In the genomic region with DNA sequence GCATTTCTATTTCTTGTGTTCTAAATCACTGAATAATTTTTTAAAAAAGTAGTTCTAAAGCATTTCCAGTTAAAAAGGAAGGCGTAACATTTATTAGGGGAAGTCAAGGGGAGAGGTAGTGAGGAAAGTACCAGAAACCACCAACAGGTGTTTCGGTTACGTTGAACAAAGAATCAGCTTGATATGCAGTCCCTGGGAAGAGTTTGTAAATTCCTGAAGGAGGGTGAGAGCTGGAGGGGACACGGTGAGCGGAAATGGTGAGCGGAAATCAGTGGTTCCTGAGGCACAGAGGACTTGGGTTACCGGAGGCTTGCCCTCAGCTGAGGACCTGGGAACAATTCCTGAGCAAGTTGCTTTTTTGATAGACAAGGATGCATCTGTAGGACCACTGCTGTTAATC, we compare ENCODE assay signal across 2 cellular contexts.
TF ChIP-seq lines count a peak whose summit lies in the region.

No MANE protein-coding gene starts in this region.

TF ChIP-seq in GM23338, 12 proteins besides CTCF, POLR2A, EP300 and RAD21:
- TF ChIP-seq, protein P1, sequence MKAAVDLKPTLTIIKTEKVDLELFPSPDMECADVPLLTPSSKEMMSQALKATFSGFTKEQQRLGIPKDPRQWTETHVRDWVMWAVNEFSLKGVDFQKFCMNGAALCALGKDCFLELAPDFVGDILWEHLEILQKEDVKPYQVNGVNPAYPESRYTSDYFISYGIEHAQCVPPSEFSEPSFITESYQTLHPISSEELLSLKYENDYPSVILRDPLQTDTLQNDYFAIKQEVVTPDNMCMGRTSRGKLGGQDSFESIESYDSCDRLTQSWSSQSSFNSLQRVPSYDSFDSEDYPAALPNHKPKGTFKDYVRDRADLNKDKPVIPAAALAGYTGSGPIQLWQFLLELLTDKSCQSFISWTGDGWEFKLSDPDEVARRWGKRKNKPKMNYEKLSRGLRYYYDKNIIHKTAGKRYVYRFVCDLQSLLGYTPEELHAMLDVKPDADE (IDR thresholded peaks at IDR 0.05) = peak; percentile 73
- TF ChIP-seq, protein P2, sequence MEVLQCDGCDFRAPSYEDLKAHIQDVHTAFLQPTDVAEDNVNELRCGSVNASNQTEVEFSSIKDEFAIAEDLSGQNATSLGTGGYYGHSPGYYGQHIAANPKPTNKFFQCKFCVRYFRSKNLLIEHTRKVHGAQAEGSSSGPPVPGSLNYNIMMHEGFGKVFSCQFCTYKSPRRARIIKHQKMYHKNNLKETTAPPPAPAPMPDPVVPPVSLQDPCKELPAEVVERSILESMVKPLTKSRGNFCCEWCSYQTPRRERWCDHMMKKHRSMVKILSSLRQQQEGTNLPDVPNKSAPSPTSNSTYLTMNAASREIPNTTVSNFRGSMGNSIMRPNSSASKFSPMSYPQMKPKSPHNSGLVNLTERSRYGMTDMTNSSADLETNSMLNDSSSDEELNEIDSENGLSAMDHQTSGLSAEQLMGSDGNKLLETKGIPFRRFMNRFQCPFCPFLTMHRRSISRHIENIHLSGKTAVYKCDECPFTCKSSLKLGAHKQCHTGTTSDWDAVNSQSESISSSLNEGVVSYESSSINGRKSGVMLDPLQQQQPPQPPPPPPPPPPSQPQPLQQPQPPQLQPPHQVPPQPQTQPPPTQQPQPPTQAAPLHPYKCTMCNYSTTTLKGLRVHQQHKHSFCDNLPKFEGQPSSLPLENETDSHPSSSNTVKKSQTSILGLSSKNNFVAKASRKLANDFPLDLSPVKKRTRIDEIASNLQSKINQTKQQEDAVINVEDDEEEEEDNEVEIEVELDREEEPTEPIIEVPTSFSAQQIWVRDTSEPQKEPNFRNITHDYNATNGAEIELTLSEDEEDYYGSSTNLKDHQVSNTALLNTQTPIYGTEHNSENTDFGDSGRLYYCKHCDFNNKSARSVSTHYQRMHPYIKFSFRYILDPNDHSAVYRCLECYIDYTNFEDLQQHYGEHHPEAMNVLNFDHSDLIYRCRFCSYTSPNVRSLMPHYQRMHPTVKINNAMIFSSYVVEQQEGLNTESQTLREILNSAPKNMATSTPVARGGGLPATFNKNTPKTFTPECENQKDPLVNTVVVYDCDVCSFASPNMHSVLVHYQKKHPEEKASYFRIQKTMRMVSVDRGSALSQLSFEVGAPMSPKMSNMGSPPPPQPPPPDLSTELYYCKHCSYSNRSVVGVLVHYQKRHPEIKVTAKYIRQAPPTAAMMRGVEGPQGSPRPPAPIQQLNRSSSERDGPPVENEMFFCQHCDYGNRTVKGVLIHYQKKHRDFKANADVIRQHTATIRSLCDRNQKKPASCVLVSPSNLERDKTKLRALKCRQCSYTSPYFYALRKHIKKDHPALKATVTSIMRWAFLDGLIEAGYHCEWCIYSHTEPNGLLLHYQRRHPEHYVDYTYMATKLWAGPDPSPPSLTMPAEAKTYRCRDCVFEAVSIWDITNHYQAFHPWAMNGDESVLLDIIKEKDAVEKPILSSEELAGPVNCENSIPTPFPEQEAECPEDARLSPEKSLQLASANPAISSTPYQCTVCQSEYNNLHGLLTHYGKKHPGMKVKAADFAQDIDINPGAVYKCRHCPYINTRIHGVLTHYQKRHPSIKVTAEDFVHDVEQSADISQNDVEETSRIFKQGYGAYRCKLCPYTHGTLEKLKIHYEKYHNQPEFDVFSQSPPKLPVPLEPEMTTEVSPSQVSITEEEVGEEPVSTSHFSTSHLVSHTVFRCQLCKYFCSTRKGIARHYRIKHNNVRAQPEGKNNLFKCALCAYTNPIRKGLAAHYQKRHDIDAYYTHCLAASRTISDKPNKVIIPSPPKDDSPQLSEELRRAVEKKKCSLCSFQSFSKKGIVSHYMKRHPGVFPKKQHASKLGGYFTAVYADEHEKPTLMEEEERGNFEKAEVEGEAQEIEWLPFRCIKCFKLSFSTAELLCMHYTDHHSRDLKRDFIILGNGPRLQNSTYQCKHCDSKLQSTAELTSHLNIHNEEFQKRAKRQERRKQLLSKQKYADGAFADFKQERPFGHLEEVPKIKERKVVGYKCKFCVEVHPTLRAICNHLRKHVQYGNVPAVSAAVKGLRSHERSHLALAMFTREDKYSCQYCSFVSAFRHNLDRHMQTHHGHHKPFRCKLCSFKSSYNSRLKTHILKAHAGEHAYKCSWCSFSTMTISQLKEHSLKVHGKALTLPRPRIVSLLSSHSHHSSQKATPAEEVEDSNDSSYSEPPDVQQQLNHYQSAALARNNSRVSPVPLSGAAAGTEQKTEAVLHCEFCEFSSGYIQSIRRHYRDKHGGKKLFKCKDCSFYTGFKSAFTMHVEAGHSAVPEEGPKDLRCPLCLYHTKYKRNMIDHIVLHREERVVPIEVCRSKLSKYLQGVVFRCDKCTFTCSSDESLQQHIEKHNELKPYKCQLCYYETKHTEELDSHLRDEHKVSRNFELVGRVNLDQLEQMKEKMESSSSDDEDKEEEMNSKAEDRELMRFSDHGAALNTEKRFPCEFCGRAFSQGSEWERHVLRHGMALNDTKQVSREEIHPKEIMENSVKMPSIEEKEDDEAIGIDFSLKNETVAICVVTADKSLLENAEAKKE (CRISPR knock-in tag; IDR thresholded peaks at IDR 0.05) = peak; percentile 81; the same call in 1 of the 2 replicates
- TF ChIP-seq NANOG (IDR thresholded peaks at IDR 0.05; ENCODE audit: borderline replicate concordance) (peak; percentile 52; the same call in 1 of the 2 replicates), CREB1 (CRISPR knock-in tag; IDR thresholded peaks at IDR 0.05; ENCODE audit: low read depth) (peak; percentile 63), ZNF114 (CRISPR knock-in tag; IDR thresholded peaks at IDR 0.05) (no peak)

TF ChIP-seq in GM12878, 131 proteins besides CTCF, POLR2A, EP300 and RAD21:
- TF ChIP-seq CBFB (IDR thresholded peaks at IDR 0.05; ENCODE audit: low read depth) (0 out of 2 replicates have a peak, but pooled peaks have one; percentile 34), POU2F2 (IDR thresholded peaks at IDR 0.05; ENCODE audit: borderline replicate concordance, low read depth, low read length) (0 out of 3 replicates have a peak, but pooled peaks have one; percentile 13), MTA2 (IDR thresholded peaks at IDR 0.05; ENCODE audit: low read depth) (0 out of 2 replicates have a peak, but pooled peaks have one; percentile 11), TCF3 (IDR thresholded peaks at IDR 0.05; ENCODE audit: borderline replicate concordance, insufficient read depth, low read depth, low read length) (0 out of 2 replicates have a peak, but pooled peaks have one; percentile 15), EED (IDR thresholded peaks at IDR 0.05; ENCODE audit: low read depth) (peak; percentile 89), DPF2 (IDR thresholded peaks at IDR 0.05) (peak; percentile 42; the same call in 1 of the 2 replicates), IKZF2 (IDR thresholded peaks at IDR 0.05) (peak; percentile 72 to 78; a peak in 3 of 4 replicates), IRF4 (IDR thresholded peaks at IDR 0.05; ENCODE audit: low read depth, low read length) (0 out of 2 replicates have a peak, but pooled peaks have one; percentile 42), ATF7 (IDR thresholded peaks at IDR 0.05; ENCODE audit: low read depth) (no peak), HDAC2 (IDR thresholded peaks at IDR 0.05) (no peak), ZNF622 (IDR thresholded peaks at IDR 0.05) (no peak), IKZF1 (conservative IDR thresholded peaks at IDR 0.05) (peak; percentile 83), CREM (IDR thresholded peaks at IDR 0.05; ENCODE audit: low read depth) (0 out of 2 replicates have a peak, but pooled peaks have one; percentile 31), ETV6 (conservative IDR thresholded peaks at IDR 0.05 in 1 of 2, IDR thresholded peaks at IDR 0.05 in 1 of 2; ENCODE audit: borderline replicate concordance in 1 of 2, low read depth in 1 of 2) (peak in 1 of 2 experiments; percentile 38; a peak in 1 of 4 replicates), NBN (IDR thresholded peaks at IDR 0.05) (0 out of 2 replicates have a peak, but pooled peaks have one; percentile 37), JUNB (IDR thresholded peaks at IDR 0.05) (no peak), TCF12 (IDR thresholded peaks at IDR 0.05; ENCODE audit: low read depth, low read length) (0 out of 2 replicates have a peak, but pooled peaks have one; percentile 24), SIN3A (IDR thresholded peaks at IDR 0.05; ENCODE audit: low read depth, low read length) (no peak), RUNX3 (IDR thresholded peaks at IDR 0.05; ENCODE audit: low read length) (peak; percentile 76)
- TF ChIP-seq, protein P3, sequence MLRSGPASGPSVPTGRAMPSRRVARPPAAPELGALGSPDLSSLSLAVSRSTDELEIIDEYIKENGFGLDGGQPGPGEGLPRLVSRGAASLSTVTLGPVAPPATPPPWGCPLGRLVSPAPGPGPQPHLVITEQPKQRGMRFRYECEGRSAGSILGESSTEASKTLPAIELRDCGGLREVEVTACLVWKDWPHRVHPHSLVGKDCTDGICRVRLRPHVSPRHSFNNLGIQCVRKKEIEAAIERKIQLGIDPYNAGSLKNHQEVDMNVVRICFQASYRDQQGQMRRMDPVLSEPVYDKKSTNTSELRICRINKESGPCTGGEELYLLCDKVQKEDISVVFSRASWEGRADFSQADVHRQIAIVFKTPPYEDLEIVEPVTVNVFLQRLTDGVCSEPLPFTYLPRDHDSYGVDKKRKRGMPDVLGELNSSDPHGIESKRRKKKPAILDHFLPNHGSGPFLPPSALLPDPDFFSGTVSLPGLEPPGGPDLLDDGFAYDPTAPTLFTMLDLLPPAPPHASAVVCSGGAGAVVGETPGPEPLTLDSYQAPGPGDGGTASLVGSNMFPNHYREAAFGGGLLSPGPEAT (IDR thresholded peaks at IDR 0.05; ENCODE audit: low read depth) = peak; percentile 78
- TF ChIP-seq, protein P4, sequence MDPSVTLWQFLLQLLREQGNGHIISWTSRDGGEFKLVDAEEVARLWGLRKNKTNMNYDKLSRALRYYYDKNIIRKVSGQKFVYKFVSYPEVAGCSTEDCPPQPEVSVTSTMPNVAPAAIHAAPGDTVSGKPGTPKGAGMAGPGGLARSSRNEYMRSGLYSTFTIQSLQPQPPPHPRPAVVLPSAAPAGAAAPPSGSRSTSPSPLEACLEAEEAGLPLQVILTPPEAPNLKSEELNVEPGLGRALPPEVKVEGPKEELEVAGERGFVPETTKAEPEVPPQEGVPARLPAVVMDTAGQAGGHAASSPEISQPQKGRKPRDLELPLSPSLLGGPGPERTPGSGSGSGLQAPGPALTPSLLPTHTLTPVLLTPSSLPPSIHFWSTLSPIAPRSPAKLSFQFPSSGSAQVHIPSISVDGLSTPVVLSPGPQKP (IDR thresholded peaks at IDR 0.05; ENCODE audit: low read depth, low read length) = no peak
